In the genomic region with DNA sequence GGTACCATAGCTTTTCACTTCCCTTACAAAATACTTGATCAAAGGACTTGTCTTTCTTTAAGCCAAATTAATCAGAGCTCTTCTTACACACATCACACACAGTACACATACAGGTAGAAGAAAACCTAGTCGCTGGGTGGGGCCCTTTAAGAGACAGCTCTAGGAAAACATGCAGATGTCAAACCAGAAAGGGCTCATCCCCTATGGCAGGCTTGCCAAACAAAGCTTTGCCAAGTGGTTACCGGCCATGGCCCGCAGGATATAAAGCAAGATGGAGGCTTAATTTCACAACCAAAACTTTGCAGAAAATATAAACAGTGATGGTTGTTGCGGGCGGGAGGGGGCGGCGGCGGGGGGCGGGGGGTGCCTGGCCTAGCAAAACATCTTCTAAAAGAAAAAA, we compare ENCODE assay signal across 9 cellular contexts.
DNase-seq lines count a peak whose midpoint lies in the region; ATAC-seq and TF ChIP-seq lines count a peak whose summit lies in the region.
"Had no signal": no experiment of that assay in that cellular context is flagged by ENCODE, and none has a peak within 500 bp of the region (broad histone marks: within the 10 kb centered on the region; RNA-seq: fewer than 3 reads in every experiment).

No MANE protein-coding gene starts in this region.

- DNase-seq in activated CD4-positive, alpha-beta T cell treated with anti-CD3 and anti-CD28 coated beads for 36 hours = no peak
- DNase-seq in activated CD4-positive, alpha-beta T cell treated with anti-CD3 and anti-CD28 coated beads for 48 hours = no peak
- DNase-seq in NT2/D1 (ENCODE audit: low read depth, low spot score) (no peak), fibroblast of lung (ENCODE audit: low read depth in 2 of 2) (peak in 1 of 2 donors; percentile 57), stomach (no peak), activated gamma-delta T cell (lab: John Stamatoyannopoulos, UW) (no peak), Ammon's horn (ENCODE audit: low spot score) (no peak)
- DNase-seq: foreskin melanocyte had no signal

- ATAC-seq in activated CD4-positive, alpha-beta T cell treated with anti-CD3 and anti-CD28 coated beads for 36 hours = no peak
- no peak for ATAC-seq in gastroesophageal sphincter

- H3K9me3 ChIP-seq in NT2/D1 (ENCODE audit: insufficient read depth, low read length) (peaks cover 22% of the 10 kb centered on the region), fibroblast of lung (ENCODE audit: control insufficient read depth, insufficient read depth, low read depth, low read length) (peaks cover 19% of the 10 kb centered on the region), stomach (peaks cover 0 to 8% (median 0%) of the 10 kb centered on the region in 4 donors), gastroesophageal sphincter (no peaks in the 10 kb centered on the region)

- POLR2A ChIA-PET in activated CD4-positive, alpha-beta T cell treated with anti-CD3 and anti-CD28 coated beads for 36 hours (lab: Charles Lee) = no interaction called here

- H3K36me3 Mint-ChIP-seq in activated CD4-positive, alpha-beta T cell treated with anti-CD3 and anti-CD28 coated beads for 36 hours (ENCODE audit: low read depth) = peaks cover 2% of the 10 kb centered on the region

- no peak overlapping the region for H3K9ac ChIP-seq in NT2/D1 (ENCODE audit: insufficient read length, low read depth)
- no peak overlapping the region for H3K9ac ChIP-seq in fibroblast of lung (ENCODE audit: insufficient read depth, low read length)

- H3K27me3 ChIP-seq in NT2/D1 (ENCODE audit: insufficient read depth, insufficient read length) (no peaks in the 10 kb centered on the region), fibroblast of lung (ENCODE audit: control insufficient read depth, insufficient read depth, low read length) (no peaks in the 10 kb centered on the region), stomach (no peaks in the 10 kb centered on the region), gastroesophageal sphincter (peaks cover 6% of the 10 kb centered on the region)

- H2AFZ ChIP-seq in fibroblast of lung (ENCODE audit: low read length) = no peak overlapping the region

- H3K27me3 Mint-ChIP-seq in activated CD4-positive, alpha-beta T cell treated with anti-CD3 and anti-CD28 coated beads for 36 hours = peaks cover 4% of the 10 kb centered on the region

- WGBS in stomach, 5 donors = 15 to 44% (median 24%) methylated on average over 9 of the region's 9 CpGs
- WGBS in gastroesophageal sphincter (ENCODE audit: low coverage in 1 of 2), 2 donors = 6 to 11% methylated on average over 6 to 7 of the region's 9 CpGs

- CTCF ChIA-PET in activated CD4-positive, alpha-beta T cell treated with anti-CD3 and anti-CD28 coated beads for 36 hours (lab: Charles Lee) = no interaction called here

- intact Hi-C loops in activated CD4-positive, alpha-beta T cell treated with anti-CD3 and anti-CD28 coated beads for 36 hours (cut with DNase I, micrococcal nuclease) = no loop called here
- intact Hi-C loops in stomach (cut with DNase I; ENCODE audit: low total_unique reads) = no loop called here

- no peak for TF ChIP-seq CTCF in fibroblast of lung (conservative IDR thresholded peaks at IDR 0.05 in 1 of 2, IDR thresholded peaks at IDR 0.05 in 1 of 2; ENCODE audit: low read depth in 1 of 2, low read length in 2 of 2)
- TF ChIP-seq CTCF in stomach (IDR thresholded peaks at IDR 0.05) = no peak
- no peak for TF ChIP-seq CTCF in gastroesophageal sphincter (IDR thresholded peaks at IDR 0.05)

- no peak for TF ChIP-seq EP300 in stomach (IDR thresholded peaks at IDR 0.05)
- TF ChIP-seq EP300 in gastroesophageal sphincter (IDR thresholded peaks at IDR 0.05) = no peak

- H3K27ac ChIP-seq in fibroblast of lung (ENCODE audit: insufficient read depth, low read length) = no peak overlapping the region
- no peak overlapping the region for H3K27ac ChIP-seq in stomach
- H3K27ac ChIP-seq in gastroesophageal sphincter = no peak overlapping the region

- no peak overlapping the region for H3K27ac Mint-ChIP-seq in activated CD4-positive, alpha-beta T cell treated with anti-CD3 and anti-CD28 coated beads for 36 hours

- peak overlapping the region; percentile 73 for H3K4me3 Mint-ChIP-seq in activated CD4-positive, alpha-beta T cell treated with anti-CD3 and anti-CD28 coated beads for 36 hours

- no peaks in the 10 kb centered on the region for H3K79me2 ChIP-seq in fibroblast of lung (ENCODE audit: control insufficient read depth, insufficient read depth, low read length)

- peaks cover 5% of the 10 kb centered on the region for H3K36me3 ChIP-seq in NT2/D1 (ENCODE audit: insufficient read depth, insufficient read length, low read length)
- H3K36me3 ChIP-seq in fibroblast of lung (ENCODE audit: control insufficient read depth, insufficient read depth, low read length) = no peaks in the 10 kb centered on the region
- H3K36me3 ChIP-seq in stomach = no peaks in the 10 kb centered on the region
- no peaks in the 10 kb centered on the region for H3K36me3 ChIP-seq in gastroesophageal sphincter

- H3K9me3 Mint-ChIP-seq in activated CD4-positive, alpha-beta T cell treated with anti-CD3 and anti-CD28 coated beads for 36 hours (ENCODE audit: low read depth) = peaks cover 11% of the 10 kb centered on the region

- H3K4me2 ChIP-seq in fibroblast of lung (ENCODE audit: extremely low read depth, insufficient read depth, low read length) = peak overlapping the region; percentile 26

- H3K4me1 ChIP-seq in NT2/D1 (ENCODE audit: insufficient read depth, insufficient read length) (no peaks in the 10 kb centered on the region), fibroblast of lung (ENCODE audit: control insufficient read depth, extremely low read depth, insufficient read depth, low read length) (no peaks in the 10 kb centered on the region), stomach (peaks cover 0 to 12% (median 0%) of the 10 kb centered on the region in 4 donors), gastroesophageal sphincter (no peaks in the 10 kb centered on the region)

- TF ChIP-seq POLR2A in stomach (IDR thresholded peaks at IDR 0.05) (no peak), gastroesophageal sphincter (IDR thresholded peaks at IDR 0.05) (no peak)

- H3K4me1 Mint-ChIP-seq in activated CD4-positive, alpha-beta T cell treated with anti-CD3 and anti-CD28 coated beads for 36 hours = peaks cover 7% of the 10 kb centered on the region

- no peaks in the 10 kb centered on the region for H4K20me1 ChIP-seq in fibroblast of lung (ENCODE audit: control insufficient read depth, extremely low read depth, insufficient read depth, low read length)

- H3K4me3 ChIP-seq in NT2/D1 (ENCODE audit: insufficient read length, low read depth) (peak overlapping the region; percentile 77), fibroblast of lung (replicated peaks in 1 of 4; ENCODE audit: control extremely low read depth in 1 of 4, insufficient read depth in 1 of 4, low read depth in 3 of 4, low read length in 4 of 4) (peak overlapping the region in 2 of 4 experiments; percentile 68 to 89), stomach (peak overlapping the region in 3 of 4 donors; percentile 37 to 43 (median 41)), gastroesophageal sphincter (no peak overlapping the region)

Comparison
In these comparisons a context has a peak if more than half of its experiments do, and no peak if none do; other contexts are left out.
1. H3K4me3 ChIP-seq: peak in NT2/D1 (single experiment) and stomach (3 of 4); none in gastroesophageal sphincter (0 of 2).